In genomic region chr3:96576935-96577334, GRCh38 we compare ENCODE assay signal across 34 cellular contexts.
"Had no signal": no experiment of that assay in that cellular context is flagged by ENCODE, and none has a peak within 500 bp of the region (broad histone marks: within the 10 kb centered on the region; RNA-seq: fewer than 3 reads in every experiment).

No MANE protein-coding gene starts in this region.

- H3K36me3 ChIP-seq: MG63 had no signal

- H3K4me2 ChIP-seq: KMS-11 had no signal

- H3K9ac ChIP-seq: KMS-11 had no signal

- H3K27me3 ChIP-seq: MG63 had no signal

- DNase-seq: Karpas-422, Kasumi-1, MG63, MM.1S, MV-4-11, NCI-H1048, NCI-H1092, NCI-H1092 treated with DMSO at 0.1 percent for 48 hours, NCI-H1105, NCI-H1105 treated with DMSO at 0.1 percent for 48 hours, NCI-H1417, NCI-H1417 treated with DMSO at 0.1 percent for 48 hours, NCI-H1436, NCI-H1436 treated with DMSO at 0.1 percent for 48 hours, NCI-H146, NCI-H1694, NCI-H1694 treated with DMSO at 0.1 percent for 48 hours, NCI-H187, NCI-H187 treated with DMSO at 0.1 percent for 48 hours, NCI-H1930, NCI-H2029, NCI-H2029 treated with DMSO at 0.1 percent for 48 hours, NCI-H2081, NCI-H2081 treated with DMSO at 0.1 percent for 48 hours, NCI-H2107, NCI-H2171, NCI-H2171 treated with DMSO at 0.1 percent for 48 hours, NCI-H2227 treated with DMSO at 0.1 percent for 48 hours, NCI-H226, NCI-H345, NCI-H446, NCI-H446 treated with DMSO at 0.1 percent for 48 hours, NCI-H510A had no signal

- H3K4me3 ChIP-seq: MG63 had no signal

- H3K9me3 ChIP-seq: MG63 had no signal

- H3K27ac ChIP-seq: KMS-11 had no signal
